In genomic region chr13:50635504-50635903, GRCh38 we compare ENCODE assay signal across 8 cellular contexts.
DNase-seq lines count a peak whose midpoint lies in the region; ATAC-seq and TF ChIP-seq lines count a peak whose summit lies in the region.

No MANE protein-coding gene starts in this region.

- no peaks in the 10 kb centered on the region for H3K27me3 ChIP-seq in left lung

- TF ChIP-seq CTCF in GM12864 (IDR thresholded peaks at IDR 0.05; ENCODE audit: low read depth, low read length, missing control alignments) (no peak), left lung (IDR thresholded peaks at IDR 0.05) (no peak), GM10248 (IDR thresholded peaks at IDR 0.05; ENCODE audit: control extremely low read depth, extremely low read depth, low read depth, missing control alignments) (no peak)

- peak; percentile 15 for DNase-seq in GM12864 (ENCODE audit: low read depth)
- peak; percentile 87 for DNase-seq in SIG-M5 (lab: John Stamatoyannopoulos, UW)
- DNase-seq in left lung, result peak in 1 of 2 donors; percentile 58
- DNase-seq in GM10248 (ENCODE audit: extremely low spot score), result no peak
- no peak for DNase-seq in activated CD4-positive, CD25-positive, alpha-beta regulatory T cell (lab: John Stamatoyannopoulos, UW)
- no peak for DNase-seq in NCI-H187 (lab: John Stamatoyannopoulos, UW)
- DNase-seq in stimulated activated CD4-positive, alpha-beta T cell treated with anti-CD3 and anti-CD28 coated beads, Interleukin-4, amount 100 ng/mL, for 1 hour, result no peak

- peaks cover 0 to 23% of the 10 kb centered on the region in 2 donors for H3K4me1 ChIP-seq in left lung

- no peaks in the 10 kb centered on the region for H3K9me3 ChIP-seq in left lung

- ATAC-seq in HG02571 (IDR thresholded peaks at IDR 0.05; ENCODE audit: unreplicated experiment) (peak; percentile 45), left lung (peak; percentile 83)

- H3K36me3 ChIP-seq in left lung, result no peaks in the 10 kb centered on the region

- H3K4me3 ChIP-seq in GM12864 (ENCODE audit: low read depth, low read length), result no peak overlapping the region
- H3K4me3 ChIP-seq in left lung, result no peak overlapping the region

- intact Hi-C loops in left lung (cut with DNase I), result no loop called here

- CTCF ChIA-PET in GM10248 (lab: Yijun Ruan, JAX), result interaction anchor here (0.7 to 2.2 kb wide), 11 partner anchors 11 to 658 kb away, joined by 3 to 8 read pairs (median 4); no protein-coding TSS in a partner anchor

- H3K27ac ChIP-seq in left lung, result peak overlapping the region; percentile 51 to 89

- POLR2A ChIA-PET in GM10248 (lab: Yijun Ruan, JAX), result interaction anchor here (0.7 kb wide), 1 partner anchor 109 kb away, joined by 3 read pairs; no protein-coding TSS in a partner anchor

Comparison
In these comparisons a context has a peak if more than half of its experiments do, and no peak if none do; other contexts are left out.
1. DNase-seq: peak in GM12864 (single experiment) and SIG-M5 (single experiment); none in GM10248 (single experiment), activated CD4-positive, CD25-positive, alpha-beta regulatory T cell (0 of 4), NCI-H187 (0 of 2) and stimulated activated CD4-positive, alpha-beta T cell treated with anti-CD3 and anti-CD28 coated beads, Interleukin-4, amount 100 ng/mL, for 1 hour (single experiment).